ENCODE assay signal across 8 cellular contexts in genomic region chr9:73081979-73082657, GRCh38.
A peak's percentile ranks its signal among the peaks of the same experiment; 100 is the strongest.
DNase-seq lines count a peak whose midpoint lies in the region; ATAC-seq and TF ChIP-seq lines count a peak whose summit lies in the region.

No MANE protein-coding gene starts in this region.

- DNase-seq in COLO829 (ENCODE audit: low spot score) (peak; percentile 82), NCI-H1092 (lab: John Stamatoyannopoulos, UW) (peak; percentile 6), WTC11 (ENCODE audit: low spot score) (no peak), hepatic stellate cell (ENCODE audit: low spot score) (peak; percentile 33), spleen (no peak), DMS79 treated with DMSO at 0.1 percent for 48 hours (lab: John Stamatoyannopoulos, UW) (no peak)
- no peak for DNase-seq in activated naive CD4-positive, alpha-beta T cell treated with anti-CD3 and anti-CD28 coated beads, Interleukin-2, amount 50 U/mL, for 72 hours (ENCODE audit: low spot score in 2 of 2)

- no peak overlapping the region for H3K27ac Mint-ChIP-seq in WTC11
- no peak overlapping the region for H3K27ac Mint-ChIP-seq in activated naive CD4-positive, alpha-beta T cell treated with anti-CD3 and anti-CD28 coated beads, Interleukin-2, amount 50 U/mL, for 72 hours

- CTCF ChIA-PET in WTC11 (lab: Charles Lee) = interaction anchor here (0.7 to 2.1 kb wide), 7 partner anchors 25 to 238 kb away, joined by 3 to 8 read pairs (median 5); no protein-coding TSS in a partner anchor

- no peak overlapping the region for H3K27ac ChIP-seq in spleen

- no peaks in the 10 kb centered on the region for H3K36me3 ChIP-seq in spleen

- WGBS in spleen, 5 donors = 88 to 95% (median 90%) methylated on average over 2 of the region's 2 CpGs

- peaks cover 34% of the 10 kb centered on the region for H3K4me1 Mint-ChIP-seq in WTC11

- H3K27me3 Mint-ChIP-seq in WTC11 (ENCODE audit: low read depth) = no peaks in the 10 kb centered on the region

- POLR2A ChIA-PET in WTC11 (lab: Charles Lee) = interaction anchor here (0.6 kb wide), 1 partner anchor 10 kb away, joined by 3 read pairs; no protein-coding TSS in a partner anchor

- no peak overlapping the region for H3K4me3 Mint-ChIP-seq in WTC11

- ATAC-seq in GM21515 (IDR thresholded peaks at IDR 0.05; ENCODE audit: unreplicated experiment) (peak; percentile 68), WTC11 (peak; percentile 56)
- ATAC-seq in activated naive CD4-positive, alpha-beta T cell treated with anti-CD3 and anti-CD28 coated beads, Interleukin-2, amount 50 U/mL, for 72 hours = no peak

- no peaks in the 10 kb centered on the region for H3K36me3 Mint-ChIP-seq in WTC11
- no peaks in the 10 kb centered on the region for H3K36me3 Mint-ChIP-seq in activated naive CD4-positive, alpha-beta T cell treated with anti-CD3 and anti-CD28 coated beads, Interleukin-2, amount 50 U/mL, for 72 hours

- no peaks in the 10 kb centered on the region for H3K4me1 ChIP-seq in spleen

- peak; percentile 35; the same call in 1 of the 2 replicates for TF ChIP-seq CTCF in WTC11 (IDR thresholded peaks at IDR 0.05)
- TF ChIP-seq CTCF in spleen (IDR thresholded peaks at IDR 0.05 in 8 of 11, conservative IDR thresholded peaks at IDR 0.05 in 3 of 11) = peak in 9 of 11 experiments; percentile 11 to 69 (median 57)

- H3K27me3 ChIP-seq in spleen (replicated peaks in 1 of 7) = no peaks in the 10 kb centered on the region

- no peak for TF ChIP-seq POLR2A in spleen (IDR thresholded peaks at IDR 0.05)

- no peaks in the 10 kb centered on the region for H3K9me3 Mint-ChIP-seq in WTC11
- H3K9me3 Mint-ChIP-seq in activated naive CD4-positive, alpha-beta T cell treated with anti-CD3 and anti-CD28 coated beads, Interleukin-2, amount 50 U/mL, for 72 hours = no peaks in the 10 kb centered on the region

- intact Hi-C loops in spleen (cut with DNase I; ENCODE audit: low total_unique reads) = loop anchor here (10.0 kb wide), 1 partner anchor 207 kb away; no protein-coding TSS in a partner anchor

- no peak overlapping the region for H3K4me3 ChIP-seq in spleen

- H3K9me3 ChIP-seq in spleen = no peaks in the 10 kb centered on the region

TF ChIP-seq in WTC11, 78 proteins besides CTCF, POLR2A, EP300 and RAD21:
- TF ChIP-seq SP1 (CRISPR knock-in tag; conservative IDR thresholded peaks at IDR 0.05) (no peak), ZNF423 (CRISPR knock-in tag; IDR thresholded peaks at IDR 0.05) (no peak), NR1H2 (CRISPR knock-in tag; IDR thresholded peaks at IDR 0.05) (no peak), JAZF1 (CRISPR knock-in tag; IDR thresholded peaks at IDR 0.05) (no peak), ESRRA (CRISPR knock-in tag; IDR thresholded peaks at IDR 0.05; ENCODE audit: borderline replicate concordance) (no peak)
- TF ChIP-seq, protein P1, sequence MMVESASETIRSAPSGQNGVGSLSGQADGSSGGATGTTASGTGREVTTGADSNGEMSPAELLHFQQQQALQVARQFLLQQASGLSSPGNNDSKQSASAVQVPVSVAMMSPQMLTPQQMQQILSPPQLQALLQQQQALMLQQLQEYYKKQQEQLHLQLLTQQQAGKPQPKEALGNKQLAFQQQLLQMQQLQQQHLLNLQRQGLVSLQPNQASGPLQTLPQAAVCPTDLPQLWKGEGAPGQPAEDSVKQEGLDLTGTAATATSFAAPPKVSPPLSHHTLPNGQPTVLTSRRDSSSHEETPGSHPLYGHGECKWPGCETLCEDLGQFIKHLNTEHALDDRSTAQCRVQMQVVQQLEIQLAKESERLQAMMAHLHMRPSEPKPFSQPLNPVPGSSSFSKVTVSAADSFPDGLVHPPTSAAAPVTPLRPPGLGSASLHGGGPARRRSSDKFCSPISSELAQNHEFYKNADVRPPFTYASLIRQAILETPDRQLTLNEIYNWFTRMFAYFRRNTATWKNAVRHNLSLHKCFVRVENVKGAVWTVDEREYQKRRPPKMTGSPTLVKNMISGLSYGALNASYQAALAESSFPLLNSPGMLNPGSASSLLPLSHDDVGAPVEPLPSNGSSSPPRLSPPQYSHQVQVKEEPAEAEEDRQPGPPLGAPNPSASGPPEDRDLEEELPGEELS (CRISPR knock-in tag; IDR thresholded peaks at IDR 0.05) = no peak
- TF ChIP-seq, protein P2, sequence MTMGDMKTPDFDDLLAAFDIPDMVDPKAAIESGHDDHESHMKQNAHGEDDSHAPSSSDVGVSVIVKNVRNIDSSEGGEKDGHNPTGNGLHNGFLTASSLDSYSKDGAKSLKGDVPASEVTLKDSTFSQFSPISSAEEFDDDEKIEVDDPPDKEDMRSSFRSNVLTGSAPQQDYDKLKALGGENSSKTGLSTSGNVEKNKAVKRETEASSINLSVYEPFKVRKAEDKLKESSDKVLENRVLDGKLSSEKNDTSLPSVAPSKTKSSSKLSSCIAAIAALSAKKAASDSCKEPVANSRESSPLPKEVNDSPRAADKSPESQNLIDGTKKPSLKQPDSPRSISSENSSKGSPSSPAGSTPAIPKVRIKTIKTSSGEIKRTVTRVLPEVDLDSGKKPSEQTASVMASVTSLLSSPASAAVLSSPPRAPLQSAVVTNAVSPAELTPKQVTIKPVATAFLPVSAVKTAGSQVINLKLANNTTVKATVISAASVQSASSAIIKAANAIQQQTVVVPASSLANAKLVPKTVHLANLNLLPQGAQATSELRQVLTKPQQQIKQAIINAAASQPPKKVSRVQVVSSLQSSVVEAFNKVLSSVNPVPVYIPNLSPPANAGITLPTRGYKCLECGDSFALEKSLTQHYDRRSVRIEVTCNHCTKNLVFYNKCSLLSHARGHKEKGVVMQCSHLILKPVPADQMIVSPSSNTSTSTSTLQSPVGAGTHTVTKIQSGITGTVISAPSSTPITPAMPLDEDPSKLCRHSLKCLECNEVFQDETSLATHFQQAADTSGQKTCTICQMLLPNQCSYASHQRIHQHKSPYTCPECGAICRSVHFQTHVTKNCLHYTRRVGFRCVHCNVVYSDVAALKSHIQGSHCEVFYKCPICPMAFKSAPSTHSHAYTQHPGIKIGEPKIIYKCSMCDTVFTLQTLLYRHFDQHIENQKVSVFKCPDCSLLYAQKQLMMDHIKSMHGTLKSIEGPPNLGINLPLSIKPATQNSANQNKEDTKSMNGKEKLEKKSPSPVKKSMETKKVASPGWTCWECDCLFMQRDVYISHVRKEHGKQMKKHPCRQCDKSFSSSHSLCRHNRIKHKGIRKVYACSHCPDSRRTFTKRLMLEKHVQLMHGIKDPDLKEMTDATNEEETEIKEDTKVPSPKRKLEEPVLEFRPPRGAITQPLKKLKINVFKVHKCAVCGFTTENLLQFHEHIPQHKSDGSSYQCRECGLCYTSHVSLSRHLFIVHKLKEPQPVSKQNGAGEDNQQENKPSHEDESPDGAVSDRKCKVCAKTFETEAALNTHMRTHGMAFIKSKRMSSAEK (CRISPR knock-in tag; IDR thresholded peaks at IDR 0.05; ENCODE audit: borderline replicate concordance) = no peak
- TF ChIP-seq, protein P3, sequence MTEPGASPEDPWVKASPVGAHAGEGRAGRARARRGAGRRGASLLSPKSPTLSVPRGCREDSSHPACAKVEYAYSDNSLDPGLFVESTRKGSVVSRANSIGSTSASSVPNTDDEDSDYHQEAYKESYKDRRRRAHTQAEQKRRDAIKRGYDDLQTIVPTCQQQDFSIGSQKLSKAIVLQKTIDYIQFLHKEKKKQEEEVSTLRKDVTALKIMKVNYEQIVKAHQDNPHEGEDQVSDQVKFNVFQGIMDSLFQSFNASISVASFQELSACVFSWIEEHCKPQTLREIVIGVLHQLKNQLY (CRISPR knock-in tag; IDR thresholded peaks at IDR 0.05) = no peak
- TF ChIP-seq, protein P4, sequence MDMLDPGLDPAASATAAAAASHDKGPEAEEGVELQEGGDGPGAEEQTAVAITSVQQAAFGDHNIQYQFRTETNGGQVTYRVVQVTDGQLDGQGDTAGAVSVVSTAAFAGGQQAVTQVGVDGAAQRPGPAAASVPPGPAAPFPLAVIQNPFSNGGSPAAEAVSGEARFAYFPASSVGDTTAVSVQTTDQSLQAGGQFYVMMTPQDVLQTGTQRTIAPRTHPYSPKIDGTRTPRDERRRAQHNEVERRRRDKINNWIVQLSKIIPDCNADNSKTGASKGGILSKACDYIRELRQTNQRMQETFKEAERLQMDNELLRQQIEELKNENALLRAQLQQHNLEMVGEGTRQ (CRISPR knock-in tag; IDR thresholded peaks at IDR 0.05) = no peak
- TF ChIP-seq, protein P5, sequence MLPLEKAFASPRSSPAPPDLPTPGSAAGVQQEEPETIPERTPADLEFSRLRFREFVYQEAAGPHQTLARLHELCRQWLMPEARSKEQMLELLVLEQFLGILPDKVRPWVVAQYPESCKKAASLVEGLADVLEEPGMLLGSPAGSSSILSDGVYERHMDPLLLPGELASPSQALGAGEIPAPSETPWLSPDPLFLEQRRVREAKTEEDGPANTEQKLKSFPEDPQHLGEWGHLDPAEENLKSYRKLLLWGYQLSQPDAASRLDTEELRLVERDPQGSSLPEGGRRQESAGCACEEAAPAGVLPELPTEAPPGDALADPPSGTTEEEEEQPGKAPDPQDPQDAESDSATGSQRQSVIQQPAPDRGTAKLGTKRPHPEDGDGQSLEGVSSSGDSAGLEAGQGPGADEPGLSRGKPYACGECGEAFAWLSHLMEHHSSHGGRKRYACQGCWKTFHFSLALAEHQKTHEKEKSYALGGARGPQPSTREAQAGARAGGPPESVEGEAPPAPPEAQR (CRISPR knock-in tag; IDR thresholded peaks at IDR 0.05) = no peak

Comparison
In these comparisons a context has a peak if more than half of its experiments do, and no peak if none do; other contexts are left out.
1. DNase-seq: peak in COLO829 (single experiment), NCI-H1092 (single experiment) and hepatic stellate cell (single experiment); none in WTC11 (single experiment), spleen (single experiment), activated naive CD4-positive, alpha-beta T cell treated with anti-CD3 and anti-CD28 coated beads, Interleukin-2, amount 50 U/mL, for 72 hours (0 of 2) and DMS79 treated with DMSO at 0.1 percent for 48 hours (single experiment).
2. ATAC-seq: peak in GM21515 (single experiment) and WTC11 (single experiment); none in activated naive CD4-positive, alpha-beta T cell treated with anti-CD3 and anti-CD28 coated beads, Interleukin-2, amount 50 U/mL, for 72 hours (0 of 2).